8 cellular contexts compared by ENCODE assay signal in the genomic region with DNA sequence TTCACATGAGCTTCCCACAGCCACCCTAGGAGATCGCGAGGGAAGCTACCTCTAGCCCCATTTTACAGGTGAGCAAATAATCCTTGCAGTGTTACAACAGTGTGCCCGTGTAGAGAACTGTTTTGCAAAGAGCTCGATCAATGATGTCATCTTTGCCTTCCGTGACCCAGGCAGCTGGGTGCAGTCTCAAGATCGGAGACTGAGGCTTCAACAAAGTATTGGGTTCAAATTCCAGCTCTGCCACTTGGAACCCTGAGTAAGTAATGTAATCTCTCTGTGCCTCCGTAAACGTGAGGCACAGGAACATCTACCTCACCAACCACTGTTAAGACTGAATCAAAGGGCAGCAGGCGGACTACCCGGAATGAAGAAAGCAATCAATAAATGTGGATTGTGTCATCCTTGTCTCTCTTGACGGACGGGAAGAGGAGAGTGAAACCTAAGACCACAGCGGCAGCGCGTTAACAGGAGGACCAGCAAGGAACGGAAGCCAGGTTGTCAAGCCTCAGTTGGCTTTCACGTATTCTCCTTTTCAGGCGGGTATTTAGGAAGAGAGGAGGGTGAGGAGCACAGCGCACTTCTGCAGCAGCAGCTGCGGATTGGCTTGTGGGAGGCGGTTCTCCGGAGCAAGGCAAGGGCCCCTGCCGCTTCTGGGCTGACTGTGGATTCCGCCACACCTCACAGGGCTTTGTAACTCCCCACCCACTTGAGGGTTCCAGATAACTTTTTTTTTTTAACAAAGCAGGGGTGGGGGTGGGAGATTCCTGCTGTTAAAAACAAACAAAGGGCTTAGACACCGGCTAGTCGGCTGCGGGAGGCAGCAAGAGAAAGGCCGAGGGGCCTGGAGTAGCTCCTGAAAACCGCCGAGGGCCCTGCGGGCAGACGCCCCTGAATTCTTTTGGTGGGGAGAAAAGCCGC. TPM values are rescaled to one million over a fixed set of nuclear protein-coding genes. Genes with fewer than 3 reads are reported as not detected.
DNase-seq lines count a peak whose midpoint lies in the region; ATAC-seq and TF ChIP-seq lines count a peak whose summit lies in the region.

No MANE protein-coding gene starts in this region.

- POLR2A ChIA-PET in RWPE1 (lab: Yijun Ruan, JAX; ENCODE audit: low non-redundant PET): no interaction called here

- H2BK20ac ChIP-seq in H9 (ENCODE audit: low read depth, low read length, poor library complexity, severe bottlenecking): no peak overlapping the region

- peaks cover 0 to 4% (median 2%) of the 10 kb centered on the region in 3 experiments; a peak in 1 of 7 replicates for H3K36me3 Mint-ChIP-seq in H9 (ENCODE audit: insufficient read depth in 1 of 3, low read depth in 3 of 3)

- H3K27me3 ChIP-seq in H9 (ENCODE audit: insufficient read depth, low read length): peaks cover 27% of the 10 kb centered on the region
- no peaks in the 10 kb centered on the region for H3K27me3 ChIP-seq in ovary
- H3K27me3 ChIP-seq in aorta (ENCODE audit: control insufficient read depth in 1 of 2, insufficient read depth in 2 of 2, low read length in 1 of 2): no peaks in the 10 kb centered on the region

- H3K27ac ChIP-seq in H9 (ENCODE audit: insufficient read length, low read depth, low read length) (no peak overlapping the region), RWPE1 (peak overlapping the region; percentile 86), ovary (peak overlapping the region in 1 of 2 donors; percentile 90), aorta (ENCODE audit: low read depth in 1 of 2, low read length in 2 of 2) (no peak overlapping the region)

- H3K56ac ChIP-seq in H9 (ENCODE audit: insufficient read length, low read depth, low read length): no peak overlapping the region

- peaks cover 50% of the 10 kb centered on the region for H3K27me3 Mint-ChIP-seq in H9 (ENCODE audit: low read depth)

- no CpG with 5 or more reads among the region's 33 CpGs for whole genome bisulfite sequencing in H9 (ENCODE audit: extremely low coverage, insufficient read length, low lambda C conversion rate)
- WGBS in ovary, 3 donors: 41 to 56% (median 48%) methylated on average over 33 of the region's 33 CpGs
- 84 to 86% methylated on average over 33 of the region's 33 CpGs for WGBS in aorta, 2 donors

- H3K9me3 ChIP-seq in H9 (ENCODE audit: control insufficient read depth, low read depth, low read length): no peaks in the 10 kb centered on the region
- no peaks in the 10 kb centered on the region for H3K9me3 ChIP-seq in ovary
- no peaks in the 10 kb centered on the region for H3K9me3 ChIP-seq in aorta (ENCODE audit: control insufficient read depth, low read length)

- no peak overlapping the region for H3K18ac ChIP-seq in H9 (ENCODE audit: insufficient read length, low read depth, low read length)

- no peak overlapping the region for H4K5ac ChIP-seq in H9 (ENCODE audit: insufficient read length, low read depth, low read length)

- TF ChIP-seq CTCF in H9 (conservative IDR thresholded peaks at IDR 0.05) (no peak), RWPE1 (conservative IDR thresholded peaks at IDR 0.05; ENCODE audit: low read depth) (no peak), epithelial cell of esophagus (IDR thresholded peaks at IDR 0.05; ENCODE audit: insufficient read depth, low read depth, low read length, missing control alignments) (no peak), ovary (IDR thresholded peaks at IDR 0.05) (no peak)

- peak overlapping the region; percentile 63 to 73 for H3K4me3 Mint-ChIP-seq in H9

- H4K91ac ChIP-seq in H9 (ENCODE audit: insufficient read length, low read depth, low read length): no peak overlapping the region

- H3K4me3 ChIP-seq in epithelial cell of esophagus (ENCODE audit: low read length): peak overlapping the region; percentile 34
- H3K4me3 ChIP-seq in ovary: no peak overlapping the region
- H3K4me3 ChIP-seq in aorta (ENCODE audit: low read length in 2 of 2): no peak overlapping the region

- peaks cover 13% of the 10 kb centered on the region; the same call in 1 of the 2 replicates for H3K4me1 ChIP-seq in H9 (ENCODE audit: insufficient read depth, low read length)
- H3K4me1 ChIP-seq in ovary (ENCODE audit: insufficient read depth): peaks cover 18% of the 10 kb centered on the region
- peaks cover 2 to 11% of the 10 kb centered on the region in 2 donors for H3K4me1 ChIP-seq in aorta (ENCODE audit: control insufficient read depth in 1 of 2, insufficient read depth in 2 of 2, low read length in 2 of 2)

- no peak overlapping the region for H3K4ac ChIP-seq in H9 (ENCODE audit: low read depth, low read length)

- no peak overlapping the region for H3K14ac ChIP-seq in H9 (ENCODE audit: insufficient read depth, low read length)

- DNase-seq in H9 (peak; percentile 84), RWPE1 (ENCODE audit: low spot score) (no peak), epithelial cell of esophagus (ENCODE audit: low read depth) (no peak), ovary (peak in 4 of 5 donors; percentile 44 to 60 (median 50)), aorta (no peak), NCI-H524 treated with DMSO at 0.1 percent for 48 hours (lab: John Stamatoyannopoulos, UW) (no peak), amygdala (lab: John Stamatoyannopoulos, UW) (no peak)

- peak overlapping the region; percentile 13 to 88 (median 21) for H3K27ac Mint-ChIP-seq in H9

- CTCF ChIA-PET in RWPE1 (lab: Yijun Ruan, JAX): interaction anchor here (0.5 kb wide), 1 partner anchor 234 kb away, joined by 3 read pairs; no protein-coding TSS in a partner anchor

- no peak overlapping the region for H2BK120ac ChIP-seq in H9 (ENCODE audit: low read depth, low read length, poor library complexity, severe bottlenecking)

- H2AFZ ChIP-seq in H9 (ENCODE audit: low read length): no peak overlapping the region

- H3K23ac ChIP-seq in H9 (ENCODE audit: insufficient read length, low read depth, low read length): no peak overlapping the region

- peak overlapping the region; percentile 40 for H3K4me2 ChIP-seq in H9 (ENCODE audit: insufficient read depth, insufficient read length, low read length)

- no peak overlapping the region for H4K8ac ChIP-seq in H9 (replicated peaks; ENCODE audit: insufficient read length, low read depth, low read length)

- no peaks in the 10 kb centered on the region for H3K79me2 ChIP-seq in H9 (ENCODE audit: insufficient read depth, low read length)

- ATAC-seq in GM21423 (IDR thresholded peaks at IDR 0.05; ENCODE audit: unreplicated experiment) (no peak), aorta (ENCODE audit: low FRiP score) (no peak)

- H2AK5ac ChIP-seq in H9 (ENCODE audit: insufficient read length, low read length): no peak overlapping the region

- peaks cover 27% of the 10 kb centered on the region for H3K23me2 ChIP-seq in H9 (ENCODE audit: insufficient read length, low read depth, low read length, poor library complexity, severe bottlenecking)

- intact Hi-C loops in ovary (cut with DNase I): loop anchor here in 3 of 4 donors (10.0 kb wide), 5 partner anchors 61 to 191 kb away; a partner anchor contains a TSS
- intact Hi-C loops in aorta (cut with DNase I): no loop called here

- no peak overlapping the region for H3K9ac ChIP-seq in H9 (ENCODE audit: extremely low read depth, insufficient read length, low read length)

- no peak for TF ChIP-seq EP300 in ovary (IDR thresholded peaks at IDR 0.05)

- H3T11ph ChIP-seq in H9 (ENCODE audit: low read length): no peak overlapping the region

- H3K36me3 ChIP-seq in ovary (no peaks in the 10 kb centered on the region), aorta (ENCODE audit: control insufficient read depth in 1 of 2, insufficient read depth in 2 of 2, low read length in 1 of 2) (no peaks in the 10 kb centered on the region)

- H3K4me1 Mint-ChIP-seq in H9: peaks cover 45 to 46% of the 10 kb centered on the region in 2 experiments

- no peak for TF ChIP-seq POLR2A in ovary (IDR thresholded peaks at IDR 0.05)

- H4K20me1 ChIP-seq in H9 (ENCODE audit: control insufficient read depth, insufficient read depth, insufficient read length): peaks cover 2% of the 10 kb centered on the region

- H2BK12ac ChIP-seq in H9 (ENCODE audit: insufficient read length, low read depth, low read length): no peak overlapping the region

- no peak overlapping the region for H2BK15ac ChIP-seq in H9 (ENCODE audit: low read depth, low read length)

- H3K79me1 ChIP-seq in H9 (ENCODE audit: insufficient read depth, low read depth, low read length, poor library complexity, severe bottlenecking): no peaks in the 10 kb centered on the region

- H3K9me3 Mint-ChIP-seq in H9: no peaks in the 10 kb centered on the region; a peak in 1 of 5 replicates

- no peak overlapping the region for H2BK5ac ChIP-seq in H9 (ENCODE audit: insufficient read length, low read length)

RNA-seq across cellular contexts. Expression of a gene that starts 1.5 kb away (rescaled TPM):
- total RNA-seq in H9 (2021) (25.9 and 26.7 TPM in 2 replicates), ovary (10 to 100 TPM; 21.6 to 78.6 (median 46.0) TPM), aorta (10 to 100 TPM; 65.9 to 90.8 TPM)
- polyA plus RNA-seq in ovary (10 to 100 TPM; 18.7 to 78.6 TPM), aorta (10 to 100 TPM in 1 of 2 donors, 1 to 10 TPM in 1; 7.1 to 44.1 TPM)

Comparison
In these comparisons a context has a peak if more than half of its experiments do, and no peak if none do; other contexts are left out.
1. DNase-seq: peak in H9 (single experiment) and ovary (4 of 5); none in RWPE1 (single experiment), epithelial cell of esophagus (single experiment), aorta (0 of 2), NCI-H524 treated with DMSO at 0.1 percent for 48 hours (single experiment) and amygdala (0 of 56).
2. intact Hi-C loops: an anchor here in ovary (10.0 kb wide); none called in aorta.